8 cellular contexts compared by ENCODE assay signal in the genomic region with DNA sequence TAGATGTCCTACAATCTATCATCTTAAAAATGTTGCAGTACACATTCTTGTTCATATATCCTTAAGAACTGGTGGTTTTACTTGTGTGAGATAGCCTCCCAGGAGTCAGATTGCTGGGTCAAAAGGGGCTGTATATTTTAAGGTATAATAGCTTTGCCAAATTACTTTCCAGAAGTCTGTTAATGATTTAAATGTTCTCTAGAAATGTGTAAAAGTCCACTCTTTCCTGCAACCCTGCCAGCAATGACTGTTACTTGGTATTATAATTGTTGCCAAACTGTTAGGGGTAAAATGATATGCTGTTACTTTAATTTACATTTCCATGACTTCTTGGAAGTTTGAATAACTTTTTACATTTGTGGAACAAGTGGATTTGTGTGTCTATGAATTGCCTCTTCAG.
"Had no signal": no experiment of that assay in that cellular context is flagged by ENCODE, and none has a peak within 500 bp of the region (broad histone marks: within the 10 kb centered on the region; RNA-seq: fewer than 3 reads in every experiment).

No MANE protein-coding gene starts in this region.

- H3K4me1 ChIP-seq: HAP-1 had no signal

- H3K36me3 ChIP-seq: HAP-1 had no signal

- H3K9me3 ChIP-seq: HAP-1 had no signal

- ATAC-seq: GM23338, HCT116 had no signal

- H3K27ac ChIP-seq: HL-60 had no signal

- DNase-seq: H7, HFFc6, IMR-90 had no signal

- H3K4me3 ChIP-seq: GM23338, HAP-1, K562 had no signal
